ENCODE assay signal across 17 cellular contexts in the genomic region with DNA sequence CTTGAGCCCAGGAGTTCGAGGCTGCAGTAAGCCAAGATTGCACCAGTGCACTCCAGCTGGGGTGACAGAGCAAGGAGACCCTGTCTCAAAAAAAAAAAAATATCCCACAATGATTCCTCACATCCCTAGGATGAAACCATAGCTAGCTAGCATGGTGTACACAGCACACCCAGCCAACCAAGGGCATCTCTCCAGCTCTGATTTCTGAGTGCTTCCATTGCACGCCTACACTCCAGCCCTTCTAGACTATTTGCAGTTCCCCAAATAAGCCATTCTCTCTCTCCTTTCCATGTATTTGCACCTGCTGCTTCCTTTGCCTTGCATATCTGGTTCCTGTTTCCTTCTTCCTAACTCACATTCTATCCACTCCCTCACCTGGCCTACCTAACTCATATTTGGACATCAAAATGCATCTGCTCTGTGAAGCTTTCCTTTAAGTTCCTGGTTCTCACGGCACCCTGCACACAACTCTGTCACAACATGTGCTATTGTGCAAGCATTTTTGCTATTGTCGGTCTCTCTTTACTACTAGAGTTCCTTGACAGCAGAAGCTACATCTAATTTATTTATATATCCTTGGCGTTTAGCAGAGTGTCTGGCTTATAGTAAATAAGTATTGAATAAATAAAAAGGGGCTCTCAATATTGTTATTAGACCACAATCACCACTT. TPM values are rescaled to one million over a fixed set of nuclear protein-coding genes. Genes with fewer than 3 reads are reported as not detected.
DNase-seq lines count a peak whose midpoint lies in the region; ATAC-seq and TF ChIP-seq lines count a peak whose summit lies in the region.
"Had no signal": no experiment of that assay in that cellular context is flagged by ENCODE, and none has a peak within 500 bp of the region (broad histone marks: within the 10 kb centered on the region; RNA-seq: fewer than 3 reads in every experiment).

No MANE protein-coding gene starts in this region.

- no peak for TF ChIP-seq CTCF in HFFc6 (IDR thresholded peaks at IDR 0.05)

- 0 out of 2 replicates have a peak, but pooled peaks cover 3% of the 10 kb centered on the region for H4K20me1 ChIP-seq in Karpas-422 (ENCODE audit: insufficient read depth, low read depth, low read length)

- H3K36me3 ChIP-seq in Karpas-422 (ENCODE audit: insufficient read depth, low read length), result no peaks in the 10 kb centered on the region
- H3K36me3 ChIP-seq: adrenal gland, prostate gland had no signal

- H3K4me3 ChIP-seq in Karpas-422 (ENCODE audit: low read length), result no peak overlapping the region
- H3K4me3 ChIP-seq: PC-9, prostate gland had no signal

- H3K4me2 ChIP-seq in Karpas-422 (ENCODE audit: low read depth, low read length, poor library complexity, severe bottlenecking), result no peak overlapping the region

- ATAC-seq in memory B cell (ENCODE audit: low read depth), result no peak
- ATAC-seq in stimulated activated memory B cell treated with anti-CD40 and anti-IgM and Interleukin-4, amounts not matched to agents 10 μg/mL and 1 μg/mL and 100 μg/mL, for 72 hours, result no peak
- ATAC-seq in HG03280 (IDR thresholded peaks at IDR 0.05; ENCODE audit: unreplicated experiment), result no peak
- ATAC-seq: activated T-cell treated with anti-CD3 and anti-CD28 coated beads, Interleukin-2, amount 50 U/mL, for 72 hours had no signal

- no peak overlapping the region for H3K27ac ChIP-seq in Karpas-422 (ENCODE audit: low read length)
- H3K27ac ChIP-seq: adrenal gland, C4-2B, PC-9, prostate gland, SK-N-MC had no signal

- H3K27ac Mint-ChIP-seq in HFFc6 (peak overlapping the region; percentile 82; the same call in 1 of the 2 replicates), memory B cell (peak overlapping the region; percentile 96)
- H3K27ac Mint-ChIP-seq in stimulated activated memory B cell treated with anti-CD40 and anti-IgM and Interleukin-4, amounts not matched to agents 10 μg/mL and 1 μg/mL and 100 μg/mL, for 72 hours, result no peak overlapping the region
- H3K27ac Mint-ChIP-seq: activated T-cell treated with anti-CD3 and anti-CD28 coated beads, Interleukin-2, amount 50 U/mL, for 72 hours had no signal

- H3K27me3 ChIP-seq in Karpas-422 (ENCODE audit: low read length), result no peaks in the 10 kb centered on the region

- no peaks in the 10 kb centered on the region for H3K9me2 ChIP-seq in Karpas-422 (replicated peaks; ENCODE audit: insufficient read depth, low read length)

- H3K9me3 Mint-ChIP-seq in HFFc6, result no peaks in the 10 kb centered on the region
- H3K9me3 Mint-ChIP-seq in memory B cell, result no peaks in the 10 kb centered on the region
- H3K9me3 Mint-ChIP-seq in stimulated activated memory B cell treated with anti-CD40 and anti-IgM and Interleukin-4, amounts not matched to agents 10 μg/mL and 1 μg/mL and 100 μg/mL, for 72 hours, result no peaks in the 10 kb centered on the region
- H3K9me3 Mint-ChIP-seq: activated T-cell treated with anti-CD3 and anti-CD28 coated beads, Interleukin-2, amount 50 U/mL, for 72 hours had no signal

- H3K4me3 Mint-ChIP-seq in HFFc6, result no peak overlapping the region
- no peak overlapping the region for H3K4me3 Mint-ChIP-seq in memory B cell
- H3K4me3 Mint-ChIP-seq in stimulated activated memory B cell treated with anti-CD40 and anti-IgM and Interleukin-4, amounts not matched to agents 10 μg/mL and 1 μg/mL and 100 μg/mL, for 72 hours, result no peak overlapping the region

- H3K4me1 Mint-ChIP-seq in HFFc6 (ENCODE audit: low read depth), result peaks cover 26% of the 10 kb centered on the region
- peaks cover 22% of the 10 kb centered on the region for H3K4me1 Mint-ChIP-seq in memory B cell
- H3K4me1 Mint-ChIP-seq in stimulated activated memory B cell treated with anti-CD40 and anti-IgM and Interleukin-4, amounts not matched to agents 10 μg/mL and 1 μg/mL and 100 μg/mL, for 72 hours, result peaks cover 24% of the 10 kb centered on the region

- H3K27me3 Mint-ChIP-seq in HFFc6 (ENCODE audit: insufficient read depth) (peaks cover 36% of the 10 kb centered on the region), memory B cell (peaks cover 5% of the 10 kb centered on the region)
- H3K27me3 Mint-ChIP-seq in stimulated activated memory B cell treated with anti-CD40 and anti-IgM and Interleukin-4, amounts not matched to agents 10 μg/mL and 1 μg/mL and 100 μg/mL, for 72 hours, result peaks cover 10% of the 10 kb centered on the region

- no peak overlapping the region for H2AFZ ChIP-seq in Karpas-422 (ENCODE audit: low read length)
- H2AFZ ChIP-seq: PC-9 had no signal

- no peak overlapping the region for H3K9ac ChIP-seq in Karpas-422 (ENCODE audit: low read length)

- H3K4me1 ChIP-seq in Karpas-422 (ENCODE audit: low read length), result peaks cover 20% of the 10 kb centered on the region
- H3K4me1 ChIP-seq: prostate gland had no signal

- DNase-seq in CD1c-positive myeloid dendritic cell (ENCODE audit: extremely low spot score) (peak; percentile 67), HFFc6 (no peak), SKM-1 treated with dmso at 0.1 percent for 144 hours (lab: John Stamatoyannopoulos, UW; ENCODE audit: unreplicated experiment) (peak; percentile 79), memory B cell (ENCODE audit: low spot score in 2 of 2) (no peak), Karpas-422 (no peak), DMS153 treated with DMSO at 0.1 percent for 48 hours (lab: John Stamatoyannopoulos, UW; ENCODE audit: unreplicated experiment) (no peak)
- DNase-seq: activated CD4-positive, alpha-beta T cell treated with anti-CD3 and anti-CD28 coated beads, Interleukin-2, amount 50 U/mL, for 48 hours; activated T-cell treated with anti-CD3 and anti-CD28 coated beads, Interleukin-2, amount 50 U/mL, for 72 hours; adrenal gland; left colon; NCI-H1694 had no signal

- H3K36me3 Mint-ChIP-seq in HFFc6 (ENCODE audit: low read depth), result no peaks in the 10 kb centered on the region
- H3K36me3 Mint-ChIP-seq in memory B cell, result no peaks in the 10 kb centered on the region
- H3K36me3 Mint-ChIP-seq in stimulated activated memory B cell treated with anti-CD40 and anti-IgM and Interleukin-4, amounts not matched to agents 10 μg/mL and 1 μg/mL and 100 μg/mL, for 72 hours, result no peaks in the 10 kb centered on the region

- no peaks in the 10 kb centered on the region for H3K9me3 ChIP-seq in Karpas-422 (ENCODE audit: low read length)
- H3K9me3 ChIP-seq: adrenal gland, prostate gland had no signal

- H3K79me2 ChIP-seq in Karpas-422 (ENCODE audit: low read length), result no peaks in the 10 kb centered on the region

RNA-seq across cellular contexts. Expression of a gene that starts 2.4 kb away (rescaled TPM):
- 1 to 10 TPM in 5 of 6 experiments, under 1 TPM in 1; 0.38 to 2.6 (median 2.0) TPM for total RNA-seq in HFFc6 (2021; fragmentation: NEBNext Ultra II Directional; extraction: Animal tissue kit (Norgen Biotek cat#: 25700))
- 0.22 and 4.7 TPM in 2 replicates for total RNA-seq in Karpas-422 (2014; rRNA removed; shearing (Covaris generic); ENCODE audit: low replicate concordance)

RNA-seq across cellular contexts. Expression of a gene that starts 21.0 kb away (rescaled TPM):
- total RNA-seq in HFFc6 (2021; fragmentation: NEBNext Ultra II Directional; extraction: Animal tissue kit (Norgen Biotek cat#: 25700)), result 10 to 100 TPM; 48.0 to 58.6 (median 53.5) TPM
- 11.1 and 18.7 TPM in 2 replicates for total RNA-seq in Karpas-422 (2014; rRNA removed; shearing (Covaris generic); ENCODE audit: low replicate concordance)

RNA-seq across cellular contexts. Expression of a gene that starts 35.7 kb away (rescaled TPM):
- 100 to 1,000 TPM in 5 of 6 experiments, 10 to 100 TPM in 1; 94.3 to 150 (median 106) TPM for total RNA-seq in HFFc6 (2021; fragmentation: NEBNext Ultra II Directional; extraction: Animal tissue kit (Norgen Biotek cat#: 25700))
- 7.9 and 17.8 TPM in 2 replicates for total RNA-seq in Karpas-422 (2014; rRNA removed; shearing (Covaris generic); ENCODE audit: low replicate concordance)

Comparison
In these comparisons a context has a peak if more than half of its experiments do, and no peak if none do; other contexts are left out.
1. DNase-seq: peak in CD1c-positive myeloid dendritic cell (single experiment) and SKM-1 treated with dmso at 0.1 percent for 144 hours (single experiment); none in HFFc6 (single experiment), memory B cell (0 of 2), Karpas-422 (single experiment) and DMS153 treated with DMSO at 0.1 percent for 48 hours (single experiment).